9 cellular contexts compared by ENCODE assay signal in genomic region chr2:121897335-121897970, GRCh38.
DNase-seq lines count a peak whose midpoint lies in the region; ATAC-seq, FAIRE-seq and TF ChIP-seq lines count a peak whose summit lies in the region.
"Had no signal": no experiment of that assay in that cellular context is flagged by ENCODE, and none has a peak within 500 bp of the region (broad histone marks: within the 10 kb centered on the region; RNA-seq: fewer than 3 reads in every experiment).

No MANE protein-coding gene starts in this region.

- peaks cover 9% of the 10 kb centered on the region for H3K4me1 Mint-ChIP-seq in MCF 10A (ENCODE audit: insufficient read depth, unreplicated experiment)

- no peak overlapping the region for H3K27ac ChIP-seq in breast epithelium
- no peak overlapping the region for H3K27ac ChIP-seq in iPS DF 6.9 (ENCODE audit: low read length)

- no CpG with 5 or more reads among the region's 5 CpGs for WGBS in iPS DF 6.9 (ENCODE audit: insufficient coverage, insufficient read length)

- POLR2A ChIA-PET in MCF 10A (lab: Yijun Ruan, JAX): interaction anchor here (1.0 kb wide), 1 partner anchor 47 kb away, joined by 3 read pairs; no protein-coding TSS in a partner anchor

- no peaks in the 10 kb centered on the region for H3K27me3 Mint-ChIP-seq in MCF 10A (ENCODE audit: insufficient read depth, unreplicated experiment)

- H3K9me3 ChIP-seq in breast epithelium (no peaks in the 10 kb centered on the region), iPS DF 6.9 (ENCODE audit: control insufficient read depth, insufficient read depth, low read length) (no peaks in the 10 kb centered on the region)

- TF ChIP-seq POLR2A in breast epithelium (IDR thresholded peaks at IDR 0.05): no peak

- no peaks in the 10 kb centered on the region for H3K36me3 Mint-ChIP-seq in MCF 10A (ENCODE audit: insufficient read depth, unreplicated experiment)

- CTCF ChIA-PET in MCF 10A (lab: Yijun Ruan, JAX): interaction anchor here (0.6 to 2.1 kb wide), 13 partner anchors 11 to 972 kb away, joined by 3 to 13 read pairs (median 3); no protein-coding TSS in a partner anchor

- TF ChIP-seq CTCF in MCF 10A (IDR thresholded peaks at IDR 0.05; ENCODE audit: unreplicated experiment) (peak; percentile 53), breast epithelium (IDR thresholded peaks at IDR 0.05) (peak in 1 of 3 donors; percentile 30)

- no peak overlapping the region for H3K27ac Mint-ChIP-seq in MCF 10A (ENCODE audit: low read depth, unreplicated experiment)

- FAIRE-seq in RCC 7860 (lab: Jason Lieb, UNC): no peak
- FAIRE-seq: endometrium had no signal

- no peak overlapping the region for H3K4me3 Mint-ChIP-seq in MCF 10A (ENCODE audit: unreplicated experiment)

- intact Hi-C loops in MCF 10A (cut with micrococcal nuclease) (no loop called here), breast epithelium (cut with DNase I; ENCODE audit: low total_unique reads) (no loop called here), Right ventricle myocardium superior (cut with DNase I) (no loop called here)

- no peaks in the 10 kb centered on the region for H3K4me1 ChIP-seq in breast epithelium
- H3K4me1 ChIP-seq in iPS DF 6.9 (ENCODE audit: control insufficient read depth, insufficient read depth, low read length): no peaks in the 10 kb centered on the region; the same call in 1 of the 2 replicates

- H3K4me3 ChIP-seq in breast epithelium (no peak overlapping the region), iPS DF 6.9 (ENCODE audit: low read length) (no peak overlapping the region)

- BruUV-seq in MCF 10A (replicated peaks; lab: Mats Ljungman, UMichigan): no TSS peak

- DNase-seq in MCF 10A (ENCODE audit: unreplicated experiment) (peak; percentile 65), breast epithelium (ENCODE audit: low spot score in 2 of 2) (no peak), HT1080 (ENCODE audit: low read depth) (peak; percentile 72), SK-N-DZ (ENCODE audit: low spot score) (peak; percentile 56), iPS DF 6.9 (ENCODE audit: low read depth, low spot score) (peak; percentile 9), RCC 7860 (ENCODE audit: low spot score) (no peak), Right ventricle myocardium superior (no peak)

- no peaks in the 10 kb centered on the region for H3K36me3 ChIP-seq in breast epithelium
- H3K36me3 ChIP-seq in iPS DF 6.9 (ENCODE audit: control insufficient read depth, insufficient read depth, low read length): no peaks in the 10 kb centered on the region

- H3K27me3 ChIP-seq in breast epithelium (peaks cover 0 to 3% of the 10 kb centered on the region in 2 donors), iPS DF 6.9 (ENCODE audit: control insufficient read depth, insufficient read depth, low read length) (no peaks in the 10 kb centered on the region)

- no peaks in the 10 kb centered on the region for H3K9me3 Mint-ChIP-seq in MCF 10A (ENCODE audit: unreplicated experiment)

- ATAC-seq in GM21529 (IDR thresholded peaks at IDR 0.05; ENCODE audit: unreplicated experiment) (peak; percentile 88), Right ventricle myocardium superior (ENCODE audit: poor library complexity) (no peak)

Comparison
In these comparisons a context has a peak if more than half of its experiments do, and no peak if none do; other contexts are left out.
1. DNase-seq: peak in MCF 10A (single experiment), HT1080 (single experiment), SK-N-DZ (single experiment) and iPS DF 6.9 (single experiment); none in breast epithelium (0 of 2), RCC 7860 (single experiment) and Right ventricle myocardium superior (single experiment).